Comparison of ENCODE assay signal across 8 cellular contexts in the genomic region with DNA sequence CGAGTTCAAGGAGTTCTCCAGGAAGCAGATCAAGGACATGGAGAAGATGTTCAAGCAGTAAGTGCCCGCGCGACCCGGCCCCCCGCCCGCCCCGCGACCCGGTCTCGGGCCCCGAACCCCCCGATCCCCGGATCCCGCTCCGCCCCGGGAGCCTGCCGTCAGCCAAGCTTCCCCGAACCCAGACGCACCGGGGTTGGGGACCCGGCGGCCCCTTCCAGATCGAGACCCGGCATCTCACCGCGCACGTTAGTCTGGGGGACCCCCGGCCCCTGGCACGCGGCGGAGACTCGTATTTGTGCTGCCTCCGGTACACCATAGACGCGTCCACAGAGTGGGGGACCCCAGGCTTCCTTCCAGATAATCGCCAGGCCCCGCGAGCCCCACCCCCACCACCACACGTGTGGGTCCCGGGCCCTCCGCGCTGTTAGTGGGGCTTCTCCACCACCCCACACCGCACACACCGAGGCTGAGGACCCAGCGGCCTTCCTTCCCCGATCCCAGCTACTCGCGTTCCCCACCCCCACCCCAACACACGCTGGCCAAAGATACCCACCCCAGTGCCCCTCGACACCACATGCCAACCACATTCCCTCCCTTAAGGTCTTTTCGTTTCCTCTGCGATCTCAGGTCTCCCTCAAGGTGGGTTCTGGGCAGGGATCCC. TPM values are rescaled to one million over a fixed set of nuclear protein-coding genes. Genes with fewer than 3 reads are reported as not detected.
DNase-seq lines count a peak whose midpoint lies in the region; ATAC-seq and TF ChIP-seq lines count a peak whose summit lies in the region.

No MANE protein-coding gene starts in this region.

- peaks cover 28% of the 10 kb centered on the region for H4K20me1 ChIP-seq in SK-N-SH (ENCODE audit: insufficient read depth)

- TF ChIP-seq CTCF in SK-N-SH (IDR thresholded peaks at IDR 0.05) (no peak), fibroblast of the aortic adventitia (IDR thresholded peaks at IDR 0.05; ENCODE audit: insufficient read depth, low read length) (no peak)

- H3K4me1 ChIP-seq in SK-N-SH (ENCODE audit: control insufficient read depth in 1 of 2, insufficient read depth in 2 of 2, low read depth in 1 of 2, low read length in 1 of 2) (peaks cover 30 to 32% of the 10 kb centered on the region in 2 experiments; a peak in 3 of 4 replicates), skeletal muscle satellite cell (ENCODE audit: control insufficient read depth, insufficient read depth, low read length) (peaks cover 44% of the 10 kb centered on the region)

- H3K36me3 ChIP-seq in SK-N-SH (replicated peaks in 1 of 2; ENCODE audit: control insufficient read depth in 1 of 2, insufficient read depth in 2 of 2, low read length in 1 of 2) (peaks cover 0 to 4% of the 10 kb centered on the region in 2 experiments), skeletal muscle satellite cell (ENCODE audit: insufficient read depth, low read length) (peaks cover 10% of the 10 kb centered on the region)

- H3K27me3 Mint-ChIP-seq in T-helper 17 cell, result no peaks in the 10 kb centered on the region

- peaks cover 36% of the 10 kb centered on the region for H3K4me1 Mint-ChIP-seq in T-helper 17 cell

- H3K4me2 ChIP-seq in SK-N-SH, result peak overlapping the region; percentile 96
- peak overlapping the region; percentile 94 for H3K4me2 ChIP-seq in skeletal muscle satellite cell (ENCODE audit: low read length)

- peak overlapping the region in 1 of 2 experiments; percentile 15; a peak in 1 of 4 replicates for H3K27ac ChIP-seq in SK-N-SH (ENCODE audit: low read depth in 2 of 2, low read length in 1 of 2)

- H2AFZ ChIP-seq in SK-N-SH (ENCODE audit: low read depth), result peak overlapping the region; percentile 85; the same call in 1 of the 2 replicates

- POLR2A ChIA-PET in SK-N-SH (lab: Yijun Ruan, JAX), result no interaction called here

- no peak for TF ChIP-seq RAD21 in SK-N-SH (IDR thresholded peaks at IDR 0.05; ENCODE audit: low read length)

- no peaks in the 10 kb centered on the region for H3K36me3 Mint-ChIP-seq in T-helper 17 cell (ENCODE audit: low read depth)

- peaks cover 53% of the 10 kb centered on the region for H3K79me2 ChIP-seq in SK-N-SH (ENCODE audit: insufficient read depth)

- peak overlapping the region; percentile 88 for H3K9ac ChIP-seq in SK-N-SH
- peak overlapping the region; percentile 87 for H3K9ac ChIP-seq in skeletal muscle satellite cell (ENCODE audit: low read depth, low read length)

- 2% methylated on average over 21 of the region's 53 CpGs for WGBS in SK-N-SH (ENCODE audit: low lambda C conversion rate)

- H3K4me3 ChIP-seq in SK-N-SH (ENCODE audit: low read depth in 2 of 2, low read length in 1 of 2) (peak overlapping the region; percentile 84 to 92), fibroblast of the aortic adventitia (ENCODE audit: low read depth, low read length) (peak overlapping the region; percentile 84), skeletal muscle satellite cell (ENCODE audit: low read length) (peak overlapping the region; percentile 89)

- H3K27me3 ChIP-seq in SK-N-SH (ENCODE audit: insufficient read depth) (no peaks in the 10 kb centered on the region), skeletal muscle satellite cell (ENCODE audit: control insufficient read depth, insufficient read depth, low read length) (no peaks in the 10 kb centered on the region)

- H3K9me3 ChIP-seq in SK-N-SH (no peaks in the 10 kb centered on the region), T-helper 17 cell (ENCODE audit: control insufficient read depth, low read length, poor library complexity, severe bottlenecking) (no peaks in the 10 kb centered on the region), skeletal muscle satellite cell (replicated peaks; ENCODE audit: low read length) (no peaks in the 10 kb centered on the region)

- peaks cover 27% of the 10 kb centered on the region for H3F3A ChIP-seq in SK-N-SH (replicated peaks; ENCODE audit: insufficient read depth)

- DNase-seq in SK-N-SH (peak; percentile 72), T-helper 17 cell (no peak), fibroblast of the aortic adventitia (ENCODE audit: low read depth) (no peak), retina (no peak)

- TF ChIP-seq EP300 in SK-N-SH (IDR thresholded peaks at IDR 0.05; ENCODE audit: borderline replicate concordance in 1 of 2, low read depth in 1 of 2, low read length in 1 of 2), result no peak

- H3K27ac Mint-ChIP-seq in T-helper 17 cell, result peak overlapping the region; percentile 98

- ATAC-seq in SK-N-SH treated with all-trans-retinoic acid at 6 μM for 48 hours (no peak), T-helper 17 cell (no peak), GM18519 (IDR thresholded peaks at IDR 0.05; ENCODE audit: low FRiP score, unreplicated experiment) (no peak), HG03457 (IDR thresholded peaks at IDR 0.05; ENCODE audit: unreplicated experiment) (no peak)

- no peaks in the 10 kb centered on the region for H3K9me2 ChIP-seq in SK-N-SH

- CTCF ChIA-PET in SK-N-SH (lab: Yijun Ruan, JAX), result interaction anchor here (0.6 to 3.7 kb wide), 8 partner anchors 10 to 285 kb away, joined by 3 to 35 read pairs (median 4); no protein-coding TSS in a partner anchor

- peak overlapping the region; percentile 97 for H3K4me3 Mint-ChIP-seq in T-helper 17 cell

TF ChIP-seq in SK-N-SH, 30 proteins besides CTCF, POLR2A, EP300 and RAD21:
- TF ChIP-seq, protein P1, sequence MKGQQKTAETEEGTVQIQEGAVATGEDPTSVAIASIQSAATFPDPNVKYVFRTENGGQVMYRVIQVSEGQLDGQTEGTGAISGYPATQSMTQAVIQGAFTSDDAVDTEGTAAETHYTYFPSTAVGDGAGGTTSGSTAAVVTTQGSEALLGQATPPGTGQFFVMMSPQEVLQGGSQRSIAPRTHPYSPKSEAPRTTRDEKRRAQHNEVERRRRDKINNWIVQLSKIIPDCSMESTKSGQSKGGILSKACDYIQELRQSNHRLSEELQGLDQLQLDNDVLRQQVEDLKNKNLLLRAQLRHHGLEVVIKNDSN (IDR thresholded peaks at IDR 0.05; ENCODE audit: borderline replicate concordance, low read depth), result no peak
- TF ChIP-seq FOSL2 (IDR thresholded peaks at IDR 0.05; ENCODE audit: borderline replicate concordance, low read depth) (no peak), FOXJ3 (CRISPR knock-in tag; IDR thresholded peaks at IDR 0.05) (no peak), RFX5 (IDR thresholded peaks at IDR 0.05; ENCODE audit: low read length) (no peak), TAF1 (IDR thresholded peaks at IDR 0.05; ENCODE audit: borderline replicate concordance, low read depth, low read length) (no peak)
- TF ChIP-seq, protein P2, sequence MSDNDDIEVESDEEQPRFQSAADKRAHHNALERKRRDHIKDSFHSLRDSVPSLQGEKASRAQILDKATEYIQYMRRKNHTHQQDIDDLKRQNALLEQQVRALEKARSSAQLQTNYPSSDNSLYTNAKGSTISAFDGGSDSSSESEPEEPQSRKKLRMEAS (IDR thresholded peaks at IDR 0.05; ENCODE audit: low read depth), result no peak
TF ChIP-seq in SK-N-SH: peak in this region for 0.

TF ChIP-seq in SK-N-SH treated with all-trans-retinoic acid at 6 μM for 48 hours, 23 proteins besides CTCF, POLR2A, EP300 and RAD21 (continues in another document):
- TF ChIP-seq ZNF8 (CRISPR knock-in tag; IDR thresholded peaks at IDR 0.05) (no peak), GLIS3 (CRISPR knock-in tag; IDR thresholded peaks at IDR 0.05) (no peak), RARB (CRISPR knock-in tag; IDR thresholded peaks at IDR 0.05) (no peak), TOX (CRISPR knock-in tag; IDR thresholded peaks at IDR 0.05; ENCODE audit: borderline replicate concordance) (no peak)
- TF ChIP-seq, protein P3, sequence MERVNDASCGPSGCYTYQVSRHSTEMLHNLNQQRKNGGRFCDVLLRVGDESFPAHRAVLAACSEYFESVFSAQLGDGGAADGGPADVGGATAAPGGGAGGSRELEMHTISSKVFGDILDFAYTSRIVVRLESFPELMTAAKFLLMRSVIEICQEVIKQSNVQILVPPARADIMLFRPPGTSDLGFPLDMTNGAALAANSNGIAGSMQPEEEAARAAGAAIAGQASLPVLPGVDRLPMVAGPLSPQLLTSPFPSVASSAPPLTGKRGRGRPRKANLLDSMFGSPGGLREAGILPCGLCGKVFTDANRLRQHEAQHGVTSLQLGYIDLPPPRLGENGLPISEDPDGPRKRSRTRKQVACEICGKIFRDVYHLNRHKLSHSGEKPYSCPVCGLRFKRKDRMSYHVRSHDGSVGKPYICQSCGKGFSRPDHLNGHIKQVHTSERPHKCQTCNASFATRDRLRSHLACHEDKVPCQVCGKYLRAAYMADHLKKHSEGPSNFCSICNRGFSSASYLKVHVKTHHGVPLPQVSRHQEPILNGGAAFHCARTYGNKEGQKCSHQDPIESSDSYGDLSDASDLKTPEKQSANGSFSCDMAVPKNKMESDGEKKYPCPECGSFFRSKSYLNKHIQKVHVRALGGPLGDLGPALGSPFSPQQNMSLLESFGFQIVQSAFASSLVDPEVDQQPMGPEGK (CRISPR knock-in tag; IDR thresholded peaks at IDR 0.05; ENCODE audit: borderline replicate concordance), result no peak

RNA-seq across cellular contexts. Expression of a gene that starts 0.7 kb away (rescaled TPM):
- polyA plus RNA-seq in SK-N-SH (2012; rRNA removed), result 45.1 and 59.8 TPM in 2 replicates
- 36.4 and 48.6 TPM in 2 replicates for polyA plus RNA-seq in SK-N-SH (2012; cell fraction: cytosol; rRNA removed)
- polyA plus RNA-seq in SK-N-SH (2012; cell fraction: nucleus; rRNA removed), result 55.1 and 74.5 TPM in 2 replicates
- 100 to 1,000 TPM; 135 to 197 TPM for total RNA-seq in T-helper 17 cell
- total RNA-seq in fibroblast of the aortic adventitia (ENCODE audit: low replicate concordance), result 11.1 and 28.1 TPM in 2 replicates
- total RNA-seq in skeletal muscle satellite cell (2012; rRNA removed), result 73.6 and 78.6 TPM in 2 replicates

RNA-seq across cellular contexts. Expression of a gene that starts 27.9 kb away (rescaled TPM):
- 0.26 and 0.67 TPM in 2 replicates for polyA plus RNA-seq in SK-N-SH (2012; rRNA removed)
- polyA plus RNA-seq in SK-N-SH (2012; cell fraction: cytosol; rRNA removed), result 0.08 TPM in 1 of 2 replicates, not detected in the other
- 5.1 and 5.6 TPM in 2 replicates for polyA plus RNA-seq in SK-N-SH (2012; cell fraction: nucleus; rRNA removed)
- total RNA-seq in T-helper 17 cell (1 to 10 TPM; 2.7 to 2.9 TPM), fibroblast of the aortic adventitia (ENCODE audit: low replicate concordance) (not detected in 2 replicates)
- not detected in 2 replicates for total RNA-seq in skeletal muscle satellite cell (2012; rRNA removed)

RNA-seq across cellular contexts. Expression of a gene that starts 46.2 kb away (rescaled TPM):
- not detected in 2 replicates for polyA plus RNA-seq in SK-N-SH (2012; rRNA removed)
- not detected in 2 replicates for polyA plus RNA-seq in SK-N-SH (2012; cell fraction: cytosol; rRNA removed)
- not detected in 2 replicates for polyA plus RNA-seq in SK-N-SH (2012; cell fraction: nucleus; rRNA removed)
- total RNA-seq in T-helper 17 cell (not detected), fibroblast of the aortic adventitia (ENCODE audit: low replicate concordance) (not detected in 2 replicates)
- total RNA-seq in skeletal muscle satellite cell (2012; rRNA removed), result not detected in 2 replicates
